Comparison of ENCODE assay signal across 20 cellular contexts in genomic region chr7:84900215-84900614, GRCh38.
DNase-seq lines count a peak whose midpoint lies in the region; ATAC-seq lines count a peak whose summit lies in the region.
"Had no signal": no experiment of that assay in that cellular context is flagged by ENCODE, and none has a peak within 500 bp of the region (broad histone marks: within the 10 kb centered on the region; RNA-seq: fewer than 3 reads in every experiment).

No MANE protein-coding gene starts in this region.

- ATAC-seq in GM18502 (IDR thresholded peaks at IDR 0.05; ENCODE audit: poor library complexity, unreplicated experiment) (peak; percentile 61), GM19328 (IDR thresholded peaks at IDR 0.05; ENCODE audit: unreplicated experiment) (no peak)
- ATAC-seq: HCT116, SK-N-SH treated with all-trans-retinoic acid at 6 μM for 48 hours had no signal

- peak; percentile 4 to 17 for DNase-seq in Kasumi-1 (lab: John Stamatoyannopoulos, UW)
- peak; percentile 70 to 73 for DNase-seq in NOMO-1 (lab: John Stamatoyannopoulos, UW; ENCODE audit: unreplicated experiment in 2 of 2)
- DNase-seq in myocyte (ENCODE audit: low read depth) = peak; percentile 60
- DNase-seq in dedifferentiated amniotic fluid mesenchymal stem cell (ENCODE audit: extremely low spot score) = no peak
- no peak for DNase-seq in DMS 273 (lab: John Stamatoyannopoulos, UW; ENCODE audit: unreplicated experiment)
- DNase-seq: DND-41, Karpas-422, MG63, NCI-H1105, NCI-H146, NCI-H2029, NCI-H2227 treated with DMSO at 0.1 percent for 48 hours, NCI-H510A treated with DMSO at 0.1 percent for 48 hours, NCI-H774, PC-9, SHP77 treated with DMSO at 0.1 percent for 48 hours had no signal

Comparison
In these comparisons a context has a peak if more than half of its experiments do, and no peak if none do; other contexts are left out.
1. DNase-seq: peak in Kasumi-1 (2 of 2), NOMO-1 (2 of 2) and myocyte (single experiment); none in dedifferentiated amniotic fluid mesenchymal stem cell (single experiment) and DMS 273 (single experiment).